6 cellular contexts compared by ENCODE assay signal in genomic region chr2:200173691-200174090, GRCh38.
"Had no signal": no experiment of that assay in that cellular context is flagged by ENCODE, and none has a peak within 500 bp of the region (broad histone marks: within the 10 kb centered on the region; RNA-seq: fewer than 3 reads in every experiment).

No MANE protein-coding gene starts in this region.

- FAIRE-seq: H1, H54 had no signal

- H3K4me3 Mint-ChIP-seq: GM23338, H9 had no signal

- DNase-seq: H9, KBM-7 had no signal

- H3K27ac Mint-ChIP-seq: GM23338, H9 had no signal

- H3K4me2 ChIP-seq: GM23338 had no signal

- ATAC-seq: GM23338 had no signal

- H3K4me3 ChIP-seq: GM23338 had no signal

- H3K27ac ChIP-seq: HL-60 had no signal
